Comparison of ENCODE assay signal across 1 cellular context in the genomic region with DNA sequence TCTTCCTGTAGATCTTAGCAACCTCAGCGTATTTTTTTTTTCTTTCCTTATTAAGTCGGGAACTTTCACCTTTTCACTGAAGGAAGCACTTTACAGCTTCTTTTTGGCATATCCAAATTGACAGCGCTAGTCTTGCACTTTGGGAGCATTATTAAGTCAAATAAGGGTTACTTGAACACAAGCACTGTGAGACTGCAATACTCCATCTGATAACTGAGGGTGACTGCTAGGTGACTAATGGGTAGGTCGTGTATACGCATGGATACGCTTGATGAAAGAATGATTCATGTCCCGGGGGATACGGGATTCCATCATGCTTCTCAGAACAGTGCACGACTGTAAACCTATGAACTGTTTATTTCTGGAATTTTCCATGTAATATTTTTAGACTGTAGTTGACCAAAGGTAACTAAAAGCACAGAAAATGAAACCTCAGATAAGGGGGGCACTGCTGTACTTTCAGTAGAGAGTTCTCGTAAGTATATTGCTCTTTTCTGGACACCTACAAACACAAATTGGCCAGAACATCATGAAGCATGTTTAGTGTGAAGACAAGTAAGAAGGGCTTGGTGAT.
A peak's percentile ranks its signal among the peaks of the same experiment; 100 is the strongest.
TF ChIP-seq lines count a peak whose summit lies in the region.

No MANE protein-coding gene starts in this region.

TF ChIP-seq in K562, 482 proteins besides CTCF, POLR2A, EP300 and RAD21 (continued from another document and continues in another):
- TF ChIP-seq ZFP30 (CRISPR knock-in tag; IDR thresholded peaks at IDR 0.05; ENCODE audit: borderline replicate concordance): no peak
- TF ChIP-seq ZNF395 (CRISPR knock-in tag; IDR thresholded peaks at IDR 0.05): peak; percentile 87
- TF ChIP-seq EP400 (IDR thresholded peaks at IDR 0.05): peak; percentile 56; the same call in 1 of the 2 replicates
- 0 out of 2 replicates have a peak, but pooled peaks have one; percentile 31 for TF ChIP-seq HEY1 (CRISPR knock-in tag; IDR thresholded peaks at IDR 0.05; ENCODE audit: borderline replicate concordance)
- no peak for TF ChIP-seq CCNT2 (IDR thresholded peaks at IDR 0.05; ENCODE audit: borderline replicate concordance, extremely low read depth, insufficient read length, low read depth, low read length)
- peak; percentile 97 for TF ChIP-seq SMARCA4 (IDR thresholded peaks at IDR 0.05)
- no peak for TF ChIP-seq RFX5 (IDR thresholded peaks at IDR 0.05; ENCODE audit: low read depth, low read length)
- TF ChIP-seq ZNF239 (CRISPR knock-in tag; IDR thresholded peaks at IDR 0.05): peak; percentile 63
- TF ChIP-seq SRSF9 (IDR thresholded peaks at IDR 0.05; ENCODE audit: borderline replicate concordance, low read depth, low read length): no peak
- TF ChIP-seq FOXM1 (IDR thresholded peaks at IDR 0.05; ENCODE audit: low read depth): no peak
- no peak for TF ChIP-seq FOXM1 (CRISPR knock-in tag; IDR thresholded peaks at IDR 0.05; ENCODE audit: low read depth)
- TF ChIP-seq POLR2H (tag; IDR thresholded peaks at IDR 0.05; ENCODE audit: low read depth): 0 out of 2 replicates have a peak, but pooled peaks have one; percentile 58
- peak; percentile 86 for TF ChIP-seq BRD9 (IDR thresholded peaks at IDR 0.05; ENCODE audit: low read depth, partially characterized antibody)
- 0 out of 2 replicates have a peak, but pooled peaks have one; percentile 34 for TF ChIP-seq HINFP (tag; conservative IDR thresholded peaks at IDR 0.05; ENCODE audit: low read depth)
- peak; percentile 35 for TF ChIP-seq NBN (IDR thresholded peaks at IDR 0.05; ENCODE audit: low read depth)
- no peak for TF ChIP-seq POLR2G (IDR thresholded peaks at IDR 0.05; ENCODE audit: low read depth, low read length)
- no peak for TF ChIP-seq MECOM (CRISPR knock-in tag; IDR thresholded peaks at IDR 0.05)
- TF ChIP-seq TCF3 (CRISPR knock-in tag; IDR thresholded peaks at IDR 0.05): peak; percentile 26; the same call in 1 of the 2 replicates
- TF ChIP-seq ZNF644 (tag; IDR thresholded peaks at IDR 0.05; ENCODE audit: low read depth): peak; percentile 83; the same call in 1 of the 2 replicates
- TF ChIP-seq POLR3G (IDR thresholded peaks at IDR 0.05; ENCODE audit: extremely low read depth, insufficient read length, insufficient replicate concordance): no peak
- no peak for TF ChIP-seq SAP30 (IDR thresholded peaks at IDR 0.05; ENCODE audit: borderline replicate concordance, insufficient read depth, low read depth, low read length, poor library complexity, severe bottlenecking)
- TF ChIP-seq CEBPG (CRISPR knock-in tag; IDR thresholded peaks at IDR 0.05): no peak
- TF ChIP-seq CEBPG (tag; conservative IDR thresholded peaks at IDR 0.05 in 1 of 2, IDR thresholded peaks at IDR 0.05 in 1 of 2): peak in 1 of 2 experiments; percentile 65; a peak in 1 of 4 replicates
- peak; percentile 87 for TF ChIP-seq LEF1 (IDR thresholded peaks at IDR 0.05)
- peak; percentile 96 for TF ChIP-seq ZNF592 (IDR thresholded peaks at IDR 0.05)
- peak; percentile 97 for TF ChIP-seq JUN (IDR thresholded peaks at IDR 0.05; ENCODE audit: borderline replicate concordance, low read depth, low read length)
- no peak for TF ChIP-seq JUN (CRISPR knock-in tag; IDR thresholded peaks at IDR 0.05; ENCODE audit: borderline replicate concordance)
- peak; percentile 96 for TF ChIP-seq JUND (IDR thresholded peaks at IDR 0.05; ENCODE audit: borderline replicate concordance, low read depth, low read length)
- peak; percentile 95 for TF ChIP-seq JUND (tag; IDR thresholded peaks at IDR 0.05; ENCODE audit: borderline replicate concordance, low read depth, low read length)
- no peak for TF ChIP-seq RBM25 (IDR thresholded peaks at IDR 0.05; ENCODE audit: low read depth, low read length, severe bottlenecking)
- TF ChIP-seq JUNB (CRISPR knock-in tag; conservative IDR thresholded peaks at IDR 0.05): peak; percentile 44; the same call in 1 of the 2 replicates
- no peak for TF ChIP-seq OTX1 (CRISPR knock-in tag; IDR thresholded peaks at IDR 0.05)
- peak in 1 of 2 experiments; percentile 69; a peak in 2 of 4 replicates for TF ChIP-seq HDAC1 (IDR thresholded peaks at IDR 0.05)
- TF ChIP-seq MAFF (IDR thresholded peaks at IDR 0.05; ENCODE audit: low read length): peak; percentile 79
- no peak for TF ChIP-seq ZFPM2 (CRISPR knock-in tag; IDR thresholded peaks at IDR 0.05)
- no peak for TF ChIP-seq ZFP36 (IDR thresholded peaks at IDR 0.05; ENCODE audit: low read depth, low read length, partially characterized antibody)
- TF ChIP-seq, protein P1, sequence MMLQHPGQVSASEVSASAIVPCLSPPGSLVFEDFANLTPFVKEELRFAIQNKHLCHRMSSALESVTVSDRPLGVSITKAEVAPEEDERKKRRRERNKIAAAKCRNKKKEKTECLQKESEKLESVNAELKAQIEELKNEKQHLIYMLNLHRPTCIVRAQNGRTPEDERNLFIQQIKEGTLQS (IDR thresholded peaks at IDR 0.05): peak; percentile 96
- TF ChIP-seq, protein P1 (CRISPR knock-in tag; conservative IDR thresholded peaks at IDR 0.05): peak; percentile 73
- peak; percentile 65; the same call in 1 of the 2 replicates for TF ChIP-seq RNF2 (IDR thresholded peaks at IDR 0.05)
- TF ChIP-seq TCF7 (IDR thresholded peaks at IDR 0.05; ENCODE audit: borderline replicate concordance): no peak
- 0 out of 2 replicates have a peak, but pooled peaks have one; percentile 9 for TF ChIP-seq TSHZ1 (CRISPR knock-in tag; IDR thresholded peaks at IDR 0.05)
- TF ChIP-seq MYNN (IDR thresholded peaks at IDR 0.05): peak; percentile 32; the same call in 1 of the 2 replicates
- no peak for TF ChIP-seq MYNN (CRISPR knock-in tag; IDR thresholded peaks at IDR 0.05)
- no peak for TF ChIP-seq CBX8 (IDR thresholded peaks at IDR 0.05; ENCODE audit: borderline replicate concordance, extremely low read depth, low read depth, low read length, poor library complexity, severe bottlenecking)
- no peak for TF ChIP-seq HNRNPUL1 (IDR thresholded peaks at IDR 0.05; ENCODE audit: low read length)
- no peak for TF ChIP-seq TCFL5 (CRISPR knock-in tag; conservative IDR thresholded peaks at IDR 0.05)
- TF ChIP-seq GABPA (tag; conservative IDR thresholded peaks at IDR 0.05; ENCODE audit: low read depth): 0 out of 2 replicates have a peak, but pooled peaks have one; percentile 28
- TF ChIP-seq ZNF699 (CRISPR knock-in tag; IDR thresholded peaks at IDR 0.05; ENCODE audit: insufficient replicate concordance): no peak
- peak in 1 of 2 experiments; percentile 28; a peak in 1 of 4 replicates for TF ChIP-seq TBL1XR1 (IDR thresholded peaks at IDR 0.05; ENCODE audit: low read length in 2 of 2)
- TF ChIP-seq KDM1A (IDR thresholded peaks at IDR 0.05): peak in 1 of 2 experiments; percentile 97; a peak in 2 of 4 replicates
- no peak for TF ChIP-seq RBM15 (IDR thresholded peaks at IDR 0.05; ENCODE audit: insufficient read depth, low read length)
- peak in 1 of 2 experiments; percentile 55; a peak in 1 of 3 replicates for TF ChIP-seq CBX3 (IDR thresholded peaks at IDR 0.05; ENCODE audit: borderline replicate concordance in 1 of 2, low read length in 2 of 2)
- no peak for TF ChIP-seq ESRRA (IDR thresholded peaks at IDR 0.05; ENCODE audit: borderline replicate concordance, low read depth)
- TF ChIP-seq, protein P2, sequence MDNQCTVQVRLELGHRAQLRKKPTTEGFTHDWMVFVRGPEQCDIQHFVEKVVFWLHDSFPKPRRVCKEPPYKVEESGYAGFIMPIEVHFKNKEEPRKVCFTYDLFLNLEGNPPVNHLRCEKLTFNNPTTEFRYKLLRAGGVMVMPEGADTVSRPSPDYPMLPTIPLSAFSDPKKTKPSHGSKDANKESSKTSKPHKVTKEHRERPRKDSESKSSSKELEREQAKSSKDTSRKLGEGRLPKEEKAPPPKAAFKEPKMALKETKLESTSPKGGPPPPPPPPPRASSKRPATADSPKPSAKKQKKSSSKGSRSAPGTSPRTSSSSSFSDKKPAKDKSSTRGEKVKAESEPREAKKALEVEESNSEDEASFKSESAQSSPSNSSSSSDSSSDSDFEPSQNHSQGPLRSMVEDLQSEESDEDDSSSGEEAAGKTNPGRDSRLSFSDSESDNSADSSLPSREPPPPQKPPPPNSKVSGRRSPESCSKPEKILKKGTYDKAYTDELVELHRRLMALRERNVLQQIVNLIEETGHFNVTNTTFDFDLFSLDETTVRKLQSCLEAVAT (IDR thresholded peaks at IDR 0.05): peak in 1 of 2 experiments; percentile 13; a peak in 2 of 4 replicates
- no peak; the same call in 1 of the 2 replicates for TF ChIP-seq POLR2AphosphoS5 (IDR thresholded peaks at IDR 0.05; ENCODE audit: control insufficient read depth, insufficient read depth, low read depth, low read length)
- peak; percentile 98 for TF ChIP-seq DPF2 (IDR thresholded peaks at IDR 0.05)
- peak; percentile 52; the same call in 1 of the 2 replicates for TF ChIP-seq GATA2 (CRISPR knock-in tag; IDR thresholded peaks at IDR 0.05)
- TF ChIP-seq TBP (optimal IDR thresholded peaks at IDR 0.05; ENCODE audit: low read depth, low read length): no peak
